In genomic region chr1:155979525-155980343, GRCh38 we compare ENCODE assay signal across 1 cellular context.
TF ChIP-seq lines count a peak whose summit lies in the region.

No MANE protein-coding gene starts in this region.

TF ChIP-seq in K562, 482 proteins besides CTCF, POLR2A, EP300 and RAD21 (continued from another document and continues in another):
- TF ChIP-seq ZBTB40 (IDR thresholded peaks at IDR 0.05) = peak; percentile 23; the same call in 1 of the 2 replicates
- TF ChIP-seq ZBTB40 (CRISPR knock-in tag; IDR thresholded peaks at IDR 0.05) = no peak
- TF ChIP-seq TBL1XR1 (IDR thresholded peaks at IDR 0.05; ENCODE audit: low read length in 2 of 2) = peak in 1 of 2 experiments; percentile 47; a peak in 1 of 4 replicates
- no peak for TF ChIP-seq PBX2 (CRISPR knock-in tag; IDR thresholded peaks at IDR 0.05; ENCODE audit: low read depth)
- peak; percentile 68 for TF ChIP-seq PBX2 (tag; conservative IDR thresholded peaks at IDR 0.05; ENCODE audit: low read depth)
- TF ChIP-seq FOXA1 (IDR thresholded peaks at IDR 0.05; ENCODE audit: borderline replicate concordance) = no peak
- no peak for TF ChIP-seq HNRNPL (IDR thresholded peaks at IDR 0.05; ENCODE audit: low read depth, low read length)
- TF ChIP-seq ZFP30 (CRISPR knock-in tag; IDR thresholded peaks at IDR 0.05; ENCODE audit: borderline replicate concordance) = no peak
- peak in 1 of 2 experiments; percentile 51; a peak in 2 of 4 replicates for TF ChIP-seq ZMIZ1 (IDR thresholded peaks at IDR 0.05; ENCODE audit: low read depth in 2 of 2, low read length in 2 of 2)
- TF ChIP-seq TFAP4 (CRISPR knock-in tag; IDR thresholded peaks at IDR 0.05; ENCODE audit: borderline replicate concordance) = peak; percentile 22; the same call in 1 of the 2 replicates
- TF ChIP-seq ZNF318 (IDR thresholded peaks at IDR 0.05; ENCODE audit: borderline replicate concordance in 1 of 2, low read depth in 1 of 2) = 0 out of 4 replicates have a peak, but pooled peaks of 1 of the 2 experiments have one; percentile 23
- no peak for TF ChIP-seq ATF7 (IDR thresholded peaks at IDR 0.05)
- no peak for TF ChIP-seq SMC3 (conservative IDR thresholded peaks at IDR 0.05; ENCODE audit: insufficient read depth, low read depth, low read length)
- no peak for TF ChIP-seq STAT5B (CRISPR knock-in tag; IDR thresholded peaks at IDR 0.05)
- TF ChIP-seq ZFPM2 (CRISPR knock-in tag; IDR thresholded peaks at IDR 0.05) = no peak
- TF ChIP-seq RCOR1 (IDR thresholded peaks at IDR 0.05; ENCODE audit: borderline replicate concordance in 1 of 2, low read depth in 2 of 2, low read length in 2 of 2) = peak in 1 of 2 experiments; percentile 65; a peak in 2 of 4 replicates
- no peak for TF ChIP-seq EP400 (IDR thresholded peaks at IDR 0.05)
- TF ChIP-seq BRD9 (IDR thresholded peaks at IDR 0.05; ENCODE audit: low read depth, partially characterized antibody) = peak; percentile 58
- TF ChIP-seq TAL1 (IDR thresholded peaks at IDR 0.05) = 0 out of 2 replicates have a peak, but pooled peaks have one; percentile 3
- TF ChIP-seq VEZF1 (CRISPR knock-in tag; IDR thresholded peaks at IDR 0.05) = peak; percentile 52; the same call in 1 of the 2 replicates
- TF ChIP-seq SMARCE1 (IDR thresholded peaks at IDR 0.05) = peak; percentile 29; the same call in 1 of the 2 replicates
